Comparison of ENCODE assay signal across 8 cellular contexts in genomic region chr2:42328148-42328833, GRCh38. TPM values are rescaled to one million over a fixed set of nuclear protein-coding genes. Genes with fewer than 3 reads are reported as not detected.
DNase-seq lines count a peak whose midpoint lies in the region; ATAC-seq and TF ChIP-seq lines count a peak whose summit lies in the region.

No MANE protein-coding gene starts in this region.

- H3K4me1 ChIP-seq in HCT116 (ENCODE audit: control insufficient read depth in 1 of 2, insufficient read depth in 2 of 2, low read length in 2 of 2) (no peaks in the 10 kb centered on the region), foreskin keratinocyte (no peaks in the 10 kb centered on the region), transverse colon (no peaks in the 10 kb centered on the region)

- H3K4me2 ChIP-seq in HCT116 (ENCODE audit: low read length) = no peak overlapping the region

- no peak overlapping the region for H3K4me3 ChIP-seq in HCT116 (replicated peaks in 1 of 2; ENCODE audit: low read depth in 1 of 2, low read length in 2 of 2)
- H3K4me3 ChIP-seq in transverse colon = no peak overlapping the region

- RAD21 ChIA-PET in HCT116 (lab: Charles Lee; ENCODE audit: low non-redundant PET in 1 of 2, low total read pairs in 2 of 2, uncharacterized antibody in 2 of 2, unreplicated experiment in 2 of 2) = interaction anchor here (0.6 to 1.2 kb wide), 3 partner anchors 232 to 459 kb away, joined by 3 to 5 read pairs (median 4); no protein-coding TSS in a partner anchor

- no peaks in the 10 kb centered on the region for H3K9me2 ChIP-seq in HCT116 (ENCODE audit: insufficient read depth)

- no peak overlapping the region for H3K9ac ChIP-seq in HCT116 (ENCODE audit: low read length)

- no TSS peak for BruUV-seq in HCT116 (replicated peaks; lab: Mats Ljungman, UMichigan)

- H3K9me3 ChIP-seq in HCT116 (ENCODE audit: control insufficient read depth in 1 of 2, insufficient read depth in 1 of 2, low read depth in 1 of 2, low read length in 2 of 2) (no peaks in the 10 kb centered on the region), transverse colon (no peaks in the 10 kb centered on the region)

- CTCF ChIA-PET in HCT116 (lab: Charles Lee) = interaction anchor here (0.7 to 3.8 kb wide), 9 partner anchors 8 to 474 kb away, joined by 3 to 54 read pairs (median 4); no protein-coding TSS in a partner anchor

- ATAC-seq in HCT116 = peak; percentile 65
- ATAC-seq in foreskin keratinocyte = no peak
- ATAC-seq in GM18858 (IDR thresholded peaks at IDR 0.05; ENCODE audit: unreplicated experiment) = no peak

- H3K36me3 ChIP-seq in HCT116 (ENCODE audit: control insufficient read depth in 1 of 2, insufficient read depth in 2 of 2, low read length in 2 of 2) (peaks cover 10 to 34% of the 10 kb centered on the region in 2 experiments), transverse colon (peaks cover 0 to 33% (median 8%) of the 10 kb centered on the region in 4 donors)

- 71 to 84% methylated on average over 3 of the region's 3 CpGs for WGBS in transverse colon (ENCODE audit: low coverage in 1 of 2), 2 donors

- POLR2A ChIA-PET in HCT116 (lab: Charles Lee) = no interaction called here

- H4K20me1 ChIP-seq in HCT116 (ENCODE audit: insufficient read depth) = no peaks in the 10 kb centered on the region

- no peak overlapping the region for H3K27ac ChIP-seq in HCT116 (ENCODE audit: low read depth, low read length)
- H3K27ac ChIP-seq in foreskin keratinocyte = no peak overlapping the region
- H3K27ac ChIP-seq in transverse colon = no peak overlapping the region

- TF ChIP-seq POLR2A in HCT116 (IDR thresholded peaks at IDR 0.05; ENCODE audit: borderline replicate concordance, extremely low read depth, insufficient read depth, insufficient read length) (no peak), transverse colon (IDR thresholded peaks at IDR 0.05) (no peak)

- no peak for TF ChIP-seq EP300 in transverse colon (IDR thresholded peaks at IDR 0.05; ENCODE audit: low read depth)

- H3K79me2 ChIP-seq in HCT116 (ENCODE audit: insufficient read depth, low read length) = no peaks in the 10 kb centered on the region

- TF ChIP-seq RAD21 in HCT116 (IDR thresholded peaks at IDR 0.05; ENCODE audit: low read depth) = peak; percentile 63

- DNase-seq in COR-L47 (lab: John Stamatoyannopoulos, UW) (peak; percentile 5), HCT116 (ENCODE audit: low read depth, low spot score) (peak; percentile 7), SKM-1 treated with dmso at 0.1 percent for 144 hours (lab: John Stamatoyannopoulos, UW; ENCODE audit: unreplicated experiment) (peak; percentile 21), foreskin keratinocyte (peak in 1 of 2 donors; percentile 14), transverse colon (no peak), cerebellar cortex (ENCODE audit: low spot score) (no peak)
- no peak for DNase-seq in stimulated activated CD4-positive, alpha-beta T cell treated with anti-CD3 and anti-CD28 coated beads, Interleukin-2, amount 100 ng/mL, for 24 hours

- H2AFZ ChIP-seq in HCT116 (ENCODE audit: low read depth, low read length, poor library complexity, severe bottlenecking) = no peak overlapping the region

- intact Hi-C loops in HCT116 (cut with micrococcal nuclease) (loop anchor here (1.0 to 10.0 kb wide), 2 partner anchors 232 to 483 kb away; no protein-coding TSS in a partner anchor), transverse colon (cut with DNase I; ENCODE audit: low total_unique reads) (no loop called here)

- TF ChIP-seq CTCF in HCT116 (IDR thresholded peaks at IDR 0.05 in 2 of 3, conservative IDR thresholded peaks at IDR 0.05 in 1 of 3; ENCODE audit: borderline replicate concordance in 1 of 3, insufficient read depth in 1 of 3, low read depth in 2 of 3, low read length in 2 of 3) (peak; percentile 44 to 60 (median 60); a peak in 5 of 6 replicates), foreskin keratinocyte (conservative IDR thresholded peaks at IDR 0.05) (peak; percentile 70), transverse colon (IDR thresholded peaks at IDR 0.05) (peak; percentile 31 to 42 (median 34))

- in situ Hi-C loops in transverse colon (cut with MboI; ENCODE audit: low pct_ligation_motif_present in 1 of 4, low pct_unique_long_range_greater_than_20kb in 1 of 4, low sequenced_read_pairs in 3 of 4) = loop anchor here in 3 of 4 donors (10.0 to 25.0 kb wide), 3 partner anchors 216 to 466 kb away; no protein-coding TSS in a partner anchor

- no peaks in the 10 kb centered on the region for H3K27me3 ChIP-seq in HCT116 (ENCODE audit: insufficient read depth, low read length)
- no peaks in the 10 kb centered on the region for H3K27me3 ChIP-seq in foreskin keratinocyte
- no peaks in the 10 kb centered on the region for H3K27me3 ChIP-seq in transverse colon

TF ChIP-seq in HCT116, 20 proteins besides CTCF, POLR2A, EP300 and RAD21:
- TF ChIP-seq TCF7L2 (IDR thresholded peaks at IDR 0.05; ENCODE audit: borderline replicate concordance, extremely low read depth, insufficient read depth, insufficient read length) (no peak), MAX (IDR thresholded peaks at IDR 0.05) (no peak), ELF1 (IDR thresholded peaks at IDR 0.05; ENCODE audit: borderline replicate concordance, low read depth) (no peak), ZBTB33 (IDR thresholded peaks at IDR 0.05; ENCODE audit: extremely low read depth, insufficient replicate concordance, low read length) (no peak), ATF3 (IDR thresholded peaks at IDR 0.05) (no peak)

RNA-seq across cellular contexts. Expression of gene COX7A2L, which starts 32.7 kb away (rescaled TPM):
- 104 TPM for total RNA-seq in HCT116 (2021; ENCODE audit: unreplicated experiment)
- polyA plus RNA-seq in HCT116 (2012) = 85.3 and 93.7 TPM in 2 replicates
- 107 and 119 TPM in 2 replicates for total RNA-seq in foreskin keratinocyte
- polyA plus RNA-seq in foreskin keratinocyte = 116 and 118 TPM in 2 replicates
- 100 to 1,000 TPM in 3 of 4 donors, 10 to 100 TPM in 1; 12.3 to 180 (median 152) TPM for total RNA-seq in transverse colon

Comparison
In these comparisons a context has a peak if more than half of its experiments do, and no peak if none do; other contexts are left out.
1. DNase-seq: peak in COR-L47 (single experiment), HCT116 (single experiment) and SKM-1 treated with dmso at 0.1 percent for 144 hours (single experiment); none in transverse colon (single experiment), stimulated activated CD4-positive, alpha-beta T cell treated with anti-CD3 and anti-CD28 coated beads, Interleukin-2, amount 100 ng/mL, for 24 hours (0 of 2) and cerebellar cortex (single experiment).
2. Peak in every context shown above with its lines, with median percentiles within 50 percentile points of each other: CTCF ChIP-seq.